ENCODE assay signal across 19 cellular contexts in the genomic region with DNA sequence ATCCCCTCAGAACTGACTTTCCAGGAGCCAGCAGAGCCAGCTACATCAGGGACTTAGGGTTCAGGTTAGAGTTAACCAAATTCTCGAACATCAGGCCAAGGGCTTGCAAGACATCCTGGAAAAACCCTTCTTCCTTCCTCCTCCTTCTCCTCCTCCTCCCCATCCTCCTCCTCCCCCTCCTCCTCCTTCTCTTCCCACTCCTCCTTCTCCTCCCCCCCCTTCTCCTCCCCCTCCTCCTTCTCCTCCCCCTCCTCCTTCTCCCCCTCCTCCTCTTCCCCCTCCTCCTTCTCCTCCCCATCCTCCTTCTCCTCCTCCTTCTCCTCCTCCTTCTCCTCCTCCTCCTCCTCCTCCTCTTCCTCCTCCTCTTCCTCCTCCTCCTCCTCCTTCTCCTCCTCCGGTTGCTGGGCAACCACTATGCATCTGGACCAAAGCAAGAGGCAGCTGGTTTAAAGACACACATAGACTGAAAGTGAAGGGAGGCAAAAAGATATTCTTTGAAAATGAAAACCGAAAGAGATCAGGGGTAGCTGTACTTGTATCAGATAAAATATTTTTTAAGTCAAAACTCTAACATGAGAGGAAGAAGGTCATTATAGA. TPM values are rescaled to one million over a fixed set of nuclear protein-coding genes. Genes with fewer than 3 reads are reported as not detected.
"Had no signal": no experiment of that assay in that cellular context is flagged by ENCODE, and none has a peak within 500 bp of the region (broad histone marks: within the 10 kb centered on the region; RNA-seq: fewer than 3 reads in every experiment).

No MANE protein-coding gene starts in this region.

- H3K4me3 ChIP-seq: stomach, testis, upper lobe of right lung had no signal

- H3K36me3 ChIP-seq: stomach, upper lobe of right lung had no signal

- H3K9me3 ChIP-seq: stomach, testis, upper lobe of right lung had no signal

- FAIRE-seq: astrocyte had no signal

- H3K4me1 ChIP-seq: foreskin keratinocyte had no signal

- DNase-seq: activated CD4-positive, alpha-beta T cell treated with anti-CD3 and anti-CD28 coated beads for 48 hours; activated naive CD4-positive, alpha-beta T cell; activated T-cell treated with anti-CD3 and anti-CD28 coated beads for 4 hours; dermis blood vessel endothelial cell; effector memory CD8-positive, alpha-beta T cell; kidney glomerular epithelial cell; left ventricle myocardium superior; mesenchymal stem cell; natural killer cell; stimulated activated CD4-positive, alpha-beta T cell treated with anti-CD3 and anti-CD28 coated beads, Interleukin-12 subunit alpha, Interleukin-12 subunit beta, amount 100 ng/mL, for 4 hours; stimulated activated CD4-positive, alpha-beta T cell treated with anti-CD3 and anti-CD28 coated beads, Interleukin-2, amount 100 ng/mL, for 24 hours; stomach; testis; upper lobe of right lung had no signal

- H3K4me3 Mint-ChIP-seq: effector memory CD8-positive, alpha-beta T cell; natural killer cell had no signal

- H3K36me3 Mint-ChIP-seq: natural killer cell had no signal

- H3K9me3 Mint-ChIP-seq: effector memory CD8-positive, alpha-beta T cell; natural killer cell had no signal

- H3K27ac Mint-ChIP-seq: effector memory CD8-positive, alpha-beta T cell; natural killer cell had no signal

- H3K27ac ChIP-seq: foreskin keratinocyte, stomach, testis, upper lobe of right lung had no signal

- H3K27me3 ChIP-seq: testis, upper lobe of right lung had no signal

- ATAC-seq: effector memory CD8-positive, alpha-beta T cell; foreskin keratinocyte; left ventricle myocardium superior; natural killer cell; upper lobe of right lung had no signal

RNA-seq across cellular contexts. Expression of a gene that starts 5.9 kb away (rescaled TPM):
- total RNA-seq: astrocyte, chondrocyte, dermis blood vessel endothelial cell, foreskin keratinocyte, left ventricle myocardium superior, mucosa of gallbladder, renal cortical epithelial cell, upper lobe of right lung had no signal
- polyA plus RNA-seq: foreskin keratinocyte, stomach had no signal
